ENCODE assay signal across 21 cellular contexts in genomic region chr2:205531082-205531481, GRCh38.
DNase-seq lines count a peak whose midpoint lies in the region; TF ChIP-seq lines count a peak whose summit lies in the region.
"Had no signal": no experiment of that assay in that cellular context is flagged by ENCODE, and none has a peak within 500 bp of the region (broad histone marks: within the 10 kb centered on the region; RNA-seq: fewer than 3 reads in every experiment).

No MANE protein-coding gene starts in this region.

- H3K27ac ChIP-seq in Karpas-422 (ENCODE audit: low read length) (no peak overlapping the region), neural progenitor cell (no peak overlapping the region), colonic mucosa (no peak overlapping the region)

- H3K9me3 ChIP-seq in Karpas-422 (ENCODE audit: low read length) (no peaks in the 10 kb centered on the region), neural progenitor cell (ENCODE audit: low read depth) (no peaks in the 10 kb centered on the region), colonic mucosa (no peaks in the 10 kb centered on the region)
- H3K9me3 ChIP-seq: BE2C had no signal

- TF ChIP-seq CTCF in neural progenitor cell (IDR thresholded peaks at IDR 0.05): no peak
- TF ChIP-seq CTCF in colonic mucosa (IDR thresholded peaks at IDR 0.05): no peak

- H3K9me3 Mint-ChIP-seq in neural progenitor cell: no peaks in the 10 kb centered on the region
- H3K9me3 Mint-ChIP-seq: CD4-positive, CD25-positive, alpha-beta regulatory T cell; CD8-positive, alpha-beta memory T cell; HFFc6 had no signal

- H2AFZ ChIP-seq in Karpas-422 (ENCODE audit: low read length) (peak overlapping the region; percentile 67; the same call in 1 of the 2 replicates), neural progenitor cell (replicated peaks) (no peak overlapping the region)

- H3K4me3 ChIP-seq in Karpas-422 (ENCODE audit: low read length) (no peak overlapping the region), neural progenitor cell (no peak overlapping the region), colonic mucosa (no peak overlapping the region)
- H3K4me3 ChIP-seq: GM12878 had no signal

- H3K4me1 ChIP-seq in Karpas-422 (ENCODE audit: low read length) (peaks cover 59% of the 10 kb centered on the region), neural progenitor cell (peaks cover 16% of the 10 kb centered on the region), colonic mucosa (no peaks in the 10 kb centered on the region)
- H3K4me1 ChIP-seq: BE2C had no signal

- H3F3A ChIP-seq in neural progenitor cell (ENCODE audit: low read depth): peaks cover 3% of the 10 kb centered on the region

- H3K27me3 ChIP-seq in Karpas-422 (ENCODE audit: low read length) (no peaks in the 10 kb centered on the region), neural progenitor cell (no peaks in the 10 kb centered on the region), colonic mucosa (no peaks in the 10 kb centered on the region)
- H3K27me3 ChIP-seq: BE2C had no signal

- H3K36me3 ChIP-seq in Karpas-422 (ENCODE audit: insufficient read depth, low read length) (no peaks in the 10 kb centered on the region), neural progenitor cell (no peaks in the 10 kb centered on the region), colonic mucosa (no peaks in the 10 kb centered on the region)
- H3K36me3 ChIP-seq: BE2C had no signal

- H3K79me2 ChIP-seq in Karpas-422 (ENCODE audit: low read length) (no peaks in the 10 kb centered on the region), neural progenitor cell (ENCODE audit: low read depth) (no peaks in the 10 kb centered on the region)

- H3K27me3 Mint-ChIP-seq in neural progenitor cell (ENCODE audit: insufficient read depth, low read depth): peaks cover 4% of the 10 kb centered on the region

- intact Hi-C loops in colonic mucosa (cut with DNase I): no loop called here

- H3K4me2 ChIP-seq in Karpas-422 (ENCODE audit: low read depth, low read length, poor library complexity, severe bottlenecking) (no peak overlapping the region), neural progenitor cell (peak overlapping the region; percentile 17)

- no peak overlapping the region for H3K27ac Mint-ChIP-seq in neural progenitor cell
- H3K27ac Mint-ChIP-seq: CD4-positive, CD25-positive, alpha-beta regulatory T cell; CD8-positive, alpha-beta memory T cell; HFFc6 had no signal

- no peaks in the 10 kb centered on the region for H3K9me2 ChIP-seq in Karpas-422 (replicated peaks; ENCODE audit: insufficient read depth, low read length)

- H3K9ac ChIP-seq in Karpas-422 (ENCODE audit: low read length) (no peak overlapping the region), neural progenitor cell (no peak overlapping the region), colonic mucosa (ENCODE audit: low read depth in 2 of 2, low read length in 2 of 2) (no peak overlapping the region)

- DNase-seq in NCI-H748 (lab: John Stamatoyannopoulos, UW; ENCODE audit: unreplicated experiment) (peak; percentile 26), NCI-H748 treated with DMSO at 0.1 percent for 48 hours (lab: John Stamatoyannopoulos, UW) (no peak), Karpas-422 (no peak), NCI-H69 (lab: John Stamatoyannopoulos, UW) (peak; percentile 40), neural progenitor cell (ENCODE audit: low spot score) (peak; percentile 33), amygdala (lab: John Stamatoyannopoulos, UW) (no peak), colonic mucosa (no peak)
- DNase-seq: ACHN; BE2C; C1 segment of cervical spinal cord; CD4-positive, CD25-positive, alpha-beta regulatory T cell; CD8-positive, alpha-beta memory T cell; COR-L47; DMS 273 treated with DMSO at 0.1 percent for 48 hours; DMS53; DND-41; EL; GOT3; H7; HFFc6 had no signal

- H3K4me3 Mint-ChIP-seq in neural progenitor cell: no peak overlapping the region
- H3K4me3 Mint-ChIP-seq: CD4-positive, CD25-positive, alpha-beta regulatory T cell; CD8-positive, alpha-beta memory T cell; HFFc6 had no signal

- H3K36me3 Mint-ChIP-seq in neural progenitor cell: no peaks in the 10 kb centered on the region
- H3K36me3 Mint-ChIP-seq: CD4-positive, CD25-positive, alpha-beta regulatory T cell; CD8-positive, alpha-beta memory T cell had no signal

- peaks cover 24% of the 10 kb centered on the region for H3K4me1 Mint-ChIP-seq in neural progenitor cell
- H3K4me1 Mint-ChIP-seq: CD8-positive, alpha-beta memory T cell had no signal

- no peaks in the 10 kb centered on the region for H4K20me1 ChIP-seq in Karpas-422 (ENCODE audit: insufficient read depth, low read depth, low read length)
- H4K20me1 ChIP-seq in neural progenitor cell (ENCODE audit: low read depth): no peaks in the 10 kb centered on the region

Comparison
In these comparisons a context has a peak if more than half of its experiments do, and no peak if none do; other contexts are left out.
1. DNase-seq: peak in NCI-H748 (single experiment), NCI-H69 (single experiment) and neural progenitor cell (single experiment); none in NCI-H748 treated with DMSO at 0.1 percent for 48 hours (single experiment), Karpas-422 (single experiment), amygdala (0 of 56) and colonic mucosa (single experiment).